In genomic region chr7:140003913-140004382, GRCh38 we compare ENCODE assay signal across 8 cellular contexts.
A peak's percentile ranks its signal among the peaks of the same experiment; 100 is the strongest.
DNase-seq lines count a peak whose midpoint lies in the region; ATAC-seq and TF ChIP-seq lines count a peak whose summit lies in the region.

No MANE protein-coding gene starts in this region.

- H3K4me3 Mint-ChIP-seq in stimulated activated memory B cell treated with anti-CD40 and anti-IgM and Interleukin-4, amounts not matched to agents 10 μg/mL and 1 μg/mL and 100 μg/mL, for 72 hours = no peak overlapping the region

- no peaks in the 10 kb centered on the region for H3K4me1 ChIP-seq in adipocyte (ENCODE audit: control insufficient read depth, insufficient read depth, low read length)

- H3K36me3 ChIP-seq in adipocyte (ENCODE audit: control insufficient read depth, insufficient read depth, low read length, severe bottlenecking) = no peaks in the 10 kb centered on the region

- H3K36me3 Mint-ChIP-seq in stimulated activated memory B cell treated with anti-CD40 and anti-IgM and Interleukin-4, amounts not matched to agents 10 μg/mL and 1 μg/mL and 100 μg/mL, for 72 hours = peaks cover 6% of the 10 kb centered on the region

- H3K9ac ChIP-seq in adipocyte (ENCODE audit: low read length) = no peak overlapping the region

- no peaks in the 10 kb centered on the region for H3K9me3 Mint-ChIP-seq in stimulated activated memory B cell treated with anti-CD40 and anti-IgM and Interleukin-4, amounts not matched to agents 10 μg/mL and 1 μg/mL and 100 μg/mL, for 72 hours

- no peaks in the 10 kb centered on the region for H3K9me3 ChIP-seq in adipocyte (ENCODE audit: control insufficient read depth, low read length)

- H3K27ac Mint-ChIP-seq in stimulated activated memory B cell treated with anti-CD40 and anti-IgM and Interleukin-4, amounts not matched to agents 10 μg/mL and 1 μg/mL and 100 μg/mL, for 72 hours = no peak overlapping the region

- peak; percentile 64 for ATAC-seq in stimulated activated memory B cell treated with anti-CD40 and anti-IgM and Interleukin-4, amounts not matched to agents 10 μg/mL and 1 μg/mL and 100 μg/mL, for 72 hours
- no peak for ATAC-seq in GM18870 (IDR thresholded peaks at IDR 0.05; ENCODE audit: unreplicated experiment)

- H3K4me1 Mint-ChIP-seq in stimulated activated memory B cell treated with anti-CD40 and anti-IgM and Interleukin-4, amounts not matched to agents 10 μg/mL and 1 μg/mL and 100 μg/mL, for 72 hours = peaks cover 20% of the 10 kb centered on the region

- H3K4me3 ChIP-seq in AG09309 (ENCODE audit: control insufficient read depth, low read depth, low read length) (no peak overlapping the region), adipocyte (ENCODE audit: low read length) (no peak overlapping the region)

- peaks cover 9% of the 10 kb centered on the region for H3K27me3 Mint-ChIP-seq in stimulated activated memory B cell treated with anti-CD40 and anti-IgM and Interleukin-4, amounts not matched to agents 10 μg/mL and 1 μg/mL and 100 μg/mL, for 72 hours

- DNase-seq in AG09309 (ENCODE audit: low read depth) (no peak), GM04504 (ENCODE audit: low read depth) (peak; percentile 31), NCI-H1694 treated with DMSO at 0.1 percent for 48 hours (lab: John Stamatoyannopoulos, UW) (peak; percentile 5), adipocyte (ENCODE audit: low read depth) (peak; percentile 83), inferior parietal cortex (ENCODE audit: extremely low spot score) (peak; percentile 53), putamen (ENCODE audit: low spot score) (no peak)

- H3K27me3 ChIP-seq in adipocyte (replicated peaks; ENCODE audit: control insufficient read depth, insufficient read depth, low read length) = no peaks in the 10 kb centered on the region

- peak; percentile 65 for TF ChIP-seq CTCF in AG09309 (IDR thresholded peaks at IDR 0.05; ENCODE audit: control insufficient read depth, insufficient read depth, low read depth, low read length, missing control alignments)

Comparison
In these comparisons a context has a peak if more than half of its experiments do, and no peak if none do; other contexts are left out.
1. DNase-seq: peak in GM04504 (single experiment), NCI-H1694 treated with DMSO at 0.1 percent for 48 hours (single experiment), adipocyte (single experiment) and inferior parietal cortex (single experiment); none in AG09309 (single experiment) and putamen (single experiment).